Comparison of ENCODE assay signal across 1 cellular context in genomic region chr12:53300187-53300586, GRCh38.
A peak's percentile ranks its signal among the peaks of the same experiment; 100 is the strongest.
TF ChIP-seq lines count a peak whose summit lies in the region.

No MANE protein-coding gene starts in this region.

TF ChIP-seq in HepG2, 621 proteins besides CTCF, POLR2A, EP300 and RAD21:
- TF ChIP-seq MED8 (CRISPR knock-in tag; IDR thresholded peaks at IDR 0.05; ENCODE audit: insufficient replicate concordance): no peak
- TF ChIP-seq ZKSCAN8 (CRISPR knock-in tag; IDR thresholded peaks at IDR 0.05; ENCODE audit: borderline replicate concordance): 0 out of 2 replicates have a peak, but pooled peaks have one; percentile 11
- TF ChIP-seq MAFK (conservative IDR thresholded peaks at IDR 0.05 in 1 of 2, IDR thresholded peaks at IDR 0.05 in 1 of 2; ENCODE audit: low read length in 2 of 2): 0 out of 4 replicates have a peak, but pooled peaks of 1 of the 2 experiments have one; percentile 17
- TF ChIP-seq, protein P1, sequence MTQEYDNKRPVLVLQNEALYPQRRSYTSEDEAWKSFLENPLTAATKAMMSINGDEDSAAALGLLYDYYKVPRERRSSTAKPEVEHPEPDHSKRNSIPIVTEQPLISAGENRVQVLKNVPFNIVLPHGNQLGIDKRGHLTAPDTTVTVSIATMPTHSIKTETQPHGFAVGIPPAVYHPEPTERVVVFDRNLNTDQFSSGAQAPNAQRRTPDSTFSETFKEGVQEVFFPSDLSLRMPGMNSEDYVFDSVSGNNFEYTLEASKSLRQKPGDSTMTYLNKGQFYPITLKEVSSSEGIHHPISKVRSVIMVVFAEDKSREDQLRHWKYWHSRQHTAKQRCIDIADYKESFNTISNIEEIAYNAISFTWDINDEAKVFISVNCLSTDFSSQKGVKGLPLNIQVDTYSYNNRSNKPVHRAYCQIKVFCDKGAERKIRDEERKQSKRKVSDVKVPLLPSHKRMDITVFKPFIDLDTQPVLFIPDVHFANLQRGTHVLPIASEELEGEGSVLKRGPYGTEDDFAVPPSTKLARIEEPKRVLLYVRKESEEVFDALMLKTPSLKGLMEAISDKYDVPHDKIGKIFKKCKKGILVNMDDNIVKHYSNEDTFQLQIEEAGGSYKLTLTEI (CRISPR knock-in tag; conservative IDR thresholded peaks at IDR 0.05): no peak
- TF ChIP-seq JUND (CRISPR knock-in tag; IDR thresholded peaks at IDR 0.05): 0 out of 2 replicates have a peak, but pooled peaks have one; percentile 0
- TF ChIP-seq, protein P2, sequence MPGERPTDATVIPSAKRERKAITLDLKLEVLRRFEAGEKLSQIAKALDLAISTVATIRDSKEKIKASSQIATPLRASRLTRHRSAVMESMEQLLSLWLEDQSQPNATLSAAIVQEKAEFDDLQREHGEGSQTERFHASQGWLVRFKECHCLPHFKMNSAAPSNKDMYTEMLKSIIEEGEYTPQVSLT (CRISPR knock-in tag; IDR thresholded peaks at IDR 0.05; ENCODE audit: borderline replicate concordance, low read depth): no peak
- TF ChIP-seq KDM5A (IDR thresholded peaks at IDR 0.05; ENCODE audit: borderline replicate concordance, low read length): 0 out of 2 replicates have a peak, but pooled peaks have one; percentile 2
- no peak for TF ChIP-seq ZNF546 (CRISPR knock-in tag; conservative IDR thresholded peaks at IDR 0.05)
- TF ChIP-seq SNAPC4 (CRISPR knock-in tag; IDR thresholded peaks at IDR 0.05): 0 out of 2 replicates have a peak, but pooled peaks have one; percentile 9
- 0 out of 2 replicates have a peak, but pooled peaks have one; percentile 10 for TF ChIP-seq MAFF (IDR thresholded peaks at IDR 0.05; ENCODE audit: low read depth, low read length)
- no peak for TF ChIP-seq AKNA (CRISPR knock-in tag; IDR thresholded peaks at IDR 0.05; ENCODE audit: borderline replicate concordance)
- TF ChIP-seq ARNT (IDR thresholded peaks at IDR 0.05): no peak
- TF ChIP-seq KDM5B (CRISPR knock-in tag; IDR thresholded peaks at IDR 0.05; ENCODE audit: borderline replicate concordance): 0 out of 2 replicates have a peak, but pooled peaks have one; percentile 29
- TF ChIP-seq ARNTL (CRISPR knock-in tag; IDR thresholded peaks at IDR 0.05): no peak
- TF ChIP-seq ZBTB7B (CRISPR knock-in tag; IDR thresholded peaks at IDR 0.05): 0 out of 2 replicates have a peak, but pooled peaks have one; percentile 3
